9 cellular contexts compared by ENCODE assay signal in the genomic region with DNA sequence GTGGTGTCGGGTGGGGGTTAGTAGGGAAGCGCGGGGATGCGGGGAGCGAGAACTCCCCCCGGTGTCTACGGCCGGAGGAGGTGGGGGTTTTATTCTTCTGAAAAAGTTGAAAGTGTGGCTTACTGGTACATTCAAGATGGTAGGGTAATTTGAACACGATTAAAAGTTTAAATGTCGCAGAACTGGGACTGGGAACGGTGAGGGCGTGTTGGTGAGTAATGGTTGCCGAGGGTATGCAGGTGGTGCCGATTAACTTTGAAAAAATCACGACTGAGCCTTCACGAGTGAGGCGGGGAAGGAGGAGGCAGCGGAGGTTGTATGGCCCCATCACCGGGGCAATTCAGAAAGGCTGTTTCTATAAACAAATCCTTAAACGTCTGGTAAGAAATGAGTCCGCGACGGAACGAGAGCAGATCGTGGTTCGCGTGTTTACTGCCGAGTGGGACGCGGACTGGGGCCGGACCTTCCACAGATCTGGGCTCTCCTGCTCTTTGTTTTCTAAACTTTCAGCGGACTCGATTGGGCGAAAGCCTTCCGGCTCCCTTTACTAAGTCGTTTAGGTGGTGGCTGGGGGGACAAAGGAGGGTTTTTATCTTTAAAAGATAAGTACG. TPM values are rescaled to one million over a fixed set of nuclear protein-coding genes. Genes with fewer than 3 reads are reported as not detected.
DNase-seq lines count a peak whose midpoint lies in the region; ATAC-seq, FAIRE-seq and TF ChIP-seq lines count a peak whose summit lies in the region.
"Had no signal": no experiment of that assay in that cellular context is flagged by ENCODE, and none has a peak within 500 bp of the region (broad histone marks: within the 10 kb centered on the region; RNA-seq: fewer than 3 reads in every experiment).

No MANE protein-coding gene starts in this region.

- peaks cover 9% of the 10 kb centered on the region for H3K27me3 Mint-ChIP-seq in GM23338 (ENCODE audit: insufficient read depth, low read depth, poor library complexity)

- no peaks in the 10 kb centered on the region for H3F3A ChIP-seq in GM23338 (replicated peaks; ENCODE audit: low read depth)

- peak overlapping the region; percentile 79 for H3K4me2 ChIP-seq in GM23338

- peaks cover 37% of the 10 kb centered on the region for H3K4me1 Mint-ChIP-seq in GM23338

- ATAC-seq in GM23338 (no peak), HG03439 (IDR thresholded peaks at IDR 0.05; ENCODE audit: unreplicated experiment) (no peak), omental fat pad (ENCODE audit: low FRiP score) (no peak)
- ATAC-seq: K562 had no signal

- H3K79me2 ChIP-seq in GM23338 (replicated peaks; ENCODE audit: insufficient read depth), result peaks cover 74% of the 10 kb centered on the region

- H3K27ac ChIP-seq in GM23338 (ENCODE audit: low read depth), result no peak overlapping the region

- no peak for TF ChIP-seq POLR2A in erythroblast (IDR thresholded peaks at IDR 0.05; ENCODE audit: low read length)
- no peak for TF ChIP-seq POLR2A in GM12892 (IDR thresholded peaks at IDR 0.05; ENCODE audit: low read depth, low read length)

- H3K36me3 Mint-ChIP-seq in GM23338 (ENCODE audit: low read depth), result no peaks in the 10 kb centered on the region; the same call in 2 of the 3 replicates

- peaks cover 3% of the 10 kb centered on the region; the same call in 2 of the 3 replicates for H3K9me3 Mint-ChIP-seq in GM23338

- TF ChIP-seq CTCF in GM23338 (conservative IDR thresholded peaks at IDR 0.05; ENCODE audit: low read depth in 2 of 2), result no peak
- no peak for TF ChIP-seq CTCF in omental fat pad (IDR thresholded peaks at IDR 0.05)

- DNase-seq in GM23338 (ENCODE audit: low spot score) (no peak), erythroblast (lab: John Stamatoyannopoulos, UW) (peak; percentile 40 to 59), omental fat pad (ENCODE audit: low spot score) (no peak), NCI-H146 (lab: John Stamatoyannopoulos, UW) (no peak), GM12892 (ENCODE audit: insufficient read length) (no peak)
- DNase-seq in activated CD4-positive, alpha-beta T cell treated with anti-CD3 and anti-CD28 coated beads, Interleukin-2, amount 50 U/mL, for 4 hours, result peak; percentile 36

- H3K4me1 ChIP-seq in GM23338 (ENCODE audit: insufficient read depth), result peaks cover 49% of the 10 kb centered on the region
- peaks cover 30% of the 10 kb centered on the region for H3K4me1 ChIP-seq in neuron (ENCODE audit: insufficient read depth, low read length)

- H3K36me3 ChIP-seq in GM23338 (ENCODE audit: insufficient read depth), result no peaks in the 10 kb centered on the region
- H3K36me3 ChIP-seq in neuron (ENCODE audit: insufficient read depth, low read length), result no peaks in the 10 kb centered on the region

- H3K4me3 Mint-ChIP-seq in GM23338, result peak overlapping the region; percentile 93

- H4K20me1 ChIP-seq in GM23338 (replicated peaks; ENCODE audit: insufficient read depth), result peaks cover 36% of the 10 kb centered on the region; the same call in 1 of the 2 replicates

- H3K27ac Mint-ChIP-seq in GM23338, result peak overlapping the region; percentile 84; the same call in 1 of the 2 replicates

- FAIRE-seq in GM12892 (lab: Jason Lieb, UNC), result no peak
- FAIRE-seq: K562 had no signal

- H3K27me3 ChIP-seq in GM23338 (ENCODE audit: insufficient read depth), result no peaks in the 10 kb centered on the region
- H3K27me3 ChIP-seq in neuron (ENCODE audit: insufficient read depth, low read length), result no peaks in the 10 kb centered on the region

- H3K9me3 ChIP-seq in neuron (ENCODE audit: low read length), result no peaks in the 10 kb centered on the region

- H2AFZ ChIP-seq in GM23338, result no peak overlapping the region
- H2AFZ ChIP-seq in neuron (ENCODE audit: low read depth, low read length), result peak overlapping the region; percentile 78

- H3K4me3 ChIP-seq in GM23338 (peak overlapping the region; percentile 92), neuron (ENCODE audit: low read length) (peak overlapping the region; percentile 95)
- H3K4me3 ChIP-seq: K562 had no signal

- no peaks in the 10 kb centered on the region for H3K9me2 ChIP-seq in GM23338 (ENCODE audit: insufficient read depth)

TF ChIP-seq in GM23338, 12 proteins besides CTCF, POLR2A, EP300 and RAD21:
- TF ChIP-seq EZH2phosphoT487 (IDR thresholded peaks at IDR 0.05; ENCODE audit: unreplicated experiment) (no peak), ETS1 (IDR thresholded peaks at IDR 0.05) (no peak), CREB1 (CRISPR knock-in tag; IDR thresholded peaks at IDR 0.05; ENCODE audit: low read depth) (no peak)
- TF ChIP-seq, protein P1, sequence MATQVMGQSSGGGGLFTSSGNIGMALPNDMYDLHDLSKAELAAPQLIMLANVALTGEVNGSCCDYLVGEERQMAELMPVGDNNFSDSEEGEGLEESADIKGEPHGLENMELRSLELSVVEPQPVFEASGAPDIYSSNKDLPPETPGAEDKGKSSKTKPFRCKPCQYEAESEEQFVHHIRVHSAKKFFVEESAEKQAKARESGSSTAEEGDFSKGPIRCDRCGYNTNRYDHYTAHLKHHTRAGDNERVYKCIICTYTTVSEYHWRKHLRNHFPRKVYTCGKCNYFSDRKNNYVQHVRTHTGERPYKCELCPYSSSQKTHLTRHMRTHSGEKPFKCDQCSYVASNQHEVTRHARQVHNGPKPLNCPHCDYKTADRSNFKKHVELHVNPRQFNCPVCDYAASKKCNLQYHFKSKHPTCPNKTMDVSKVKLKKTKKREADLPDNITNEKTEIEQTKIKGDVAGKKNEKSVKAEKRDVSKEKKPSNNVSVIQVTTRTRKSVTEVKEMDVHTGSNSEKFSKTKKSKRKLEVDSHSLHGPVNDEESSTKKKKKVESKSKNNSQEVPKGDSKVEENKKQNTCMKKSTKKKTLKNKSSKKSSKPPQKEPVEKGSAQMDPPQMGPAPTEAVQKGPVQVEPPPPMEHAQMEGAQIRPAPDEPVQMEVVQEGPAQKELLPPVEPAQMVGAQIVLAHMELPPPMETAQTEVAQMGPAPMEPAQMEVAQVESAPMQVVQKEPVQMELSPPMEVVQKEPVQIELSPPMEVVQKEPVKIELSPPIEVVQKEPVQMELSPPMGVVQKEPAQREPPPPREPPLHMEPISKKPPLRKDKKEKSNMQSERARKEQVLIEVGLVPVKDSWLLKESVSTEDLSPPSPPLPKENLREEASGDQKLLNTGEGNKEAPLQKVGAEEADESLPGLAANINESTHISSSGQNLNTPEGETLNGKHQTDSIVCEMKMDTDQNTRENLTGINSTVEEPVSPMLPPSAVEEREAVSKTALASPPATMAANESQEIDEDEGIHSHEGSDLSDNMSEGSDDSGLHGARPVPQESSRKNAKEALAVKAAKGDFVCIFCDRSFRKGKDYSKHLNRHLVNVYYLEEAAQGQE (IDR thresholded peaks at IDR 0.05; ENCODE audit: unreplicated experiment), result no peak

RNA-seq across cellular contexts. Expression of gene IGF1R, which starts 2.6 kb away (rescaled TPM):
- total RNA-seq in GM23338 (2014; rRNA removed; shearing (Covaris generic)), result 92.2 and 95.6 TPM in 2 replicates
- 20.0 and 20.4 TPM in 2 replicates for polyA plus RNA-seq in GM23338 (2016; fragmentation: Nextera tagmentation; extraction: Ambion mirVana)
- total RNA-seq in omental fat pad, result 10 to 100 TPM; 39.3 to 97.4 (median 44.7) TPM
- 1.7 TPM for polyA plus RNA-seq in GM12892 (2012; ENCODE audit: missing spikeins)

Comparison
In these comparisons a context has a peak if more than half of its experiments do, and no peak if none do; other contexts are left out.
1. DNase-seq: peak in activated CD4-positive, alpha-beta T cell treated with anti-CD3 and anti-CD28 coated beads, Interleukin-2, amount 50 U/mL, for 4 hours (2 of 2) and erythroblast (2 of 2); none in GM23338 (single experiment), omental fat pad (single experiment), NCI-H146 (single experiment) and GM12892 (single experiment).